ENCODE assay signal across 1 cellular context in the genomic region with DNA sequence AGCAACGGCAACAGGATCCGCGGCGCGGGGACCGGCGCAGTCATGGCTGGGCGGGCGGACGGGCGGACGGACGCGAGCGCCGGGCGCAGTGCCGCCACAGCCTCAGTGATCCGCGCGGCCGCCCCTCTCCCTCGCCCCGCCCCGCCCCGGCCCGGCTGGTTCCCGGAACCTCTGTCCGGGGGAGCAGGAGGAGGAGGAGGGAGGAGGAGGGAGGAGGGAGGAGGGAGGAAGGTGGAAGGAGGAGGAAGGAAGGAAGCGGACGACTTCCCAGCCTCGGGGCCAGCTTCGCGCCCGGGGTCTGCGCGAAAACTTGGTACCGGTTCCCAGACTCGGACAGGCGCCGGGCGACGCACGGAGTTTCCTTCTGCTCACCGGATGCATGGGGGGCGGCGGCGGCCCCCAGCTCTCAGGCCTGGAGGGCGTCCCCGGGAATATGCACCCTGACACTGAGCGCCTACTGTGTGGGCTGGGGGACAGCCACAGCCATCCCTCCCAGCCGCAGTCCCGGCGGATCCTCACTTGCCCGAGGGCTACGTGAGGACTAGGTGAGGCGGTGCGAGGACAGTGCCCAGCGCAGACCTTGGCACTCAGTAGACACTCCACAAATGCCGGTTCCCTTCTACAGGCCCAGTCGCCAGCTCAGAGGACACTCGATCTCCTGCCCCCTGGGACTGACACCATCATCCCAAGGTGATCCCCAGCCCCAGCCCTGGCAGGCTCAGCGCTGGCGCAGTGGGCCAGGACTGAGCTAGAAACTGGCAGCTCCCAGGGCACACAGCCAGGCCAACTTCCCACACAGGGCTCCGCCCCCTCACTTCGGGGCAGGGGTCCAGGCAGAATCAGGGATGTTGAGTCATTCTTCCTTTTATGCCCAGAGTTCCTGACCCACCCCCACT.
TF ChIP-seq lines count a peak whose summit lies in the region.

A gene with protein sequence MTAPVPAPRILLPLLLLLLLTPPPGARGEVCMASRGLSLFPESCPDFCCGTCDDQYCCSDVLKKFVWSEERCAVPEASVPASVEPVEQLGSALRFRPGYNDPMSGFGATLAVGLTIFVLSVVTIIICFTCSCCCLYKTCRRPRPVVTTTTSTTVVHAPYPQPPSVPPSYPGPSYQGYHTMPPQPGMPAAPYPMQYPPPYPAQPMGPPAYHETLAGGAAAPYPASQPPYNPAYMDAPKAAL (minus strand): TSS at position 124 of the 896 bp plus-strand sequence. CDS start 80 bp downstream, at position 44.

TF ChIP-seq in HEK293, 187 proteins besides CTCF, POLR2A, EP300 and RAD21 (continued from another document):
- TF ChIP-seq SP7 (tag by site-specific recombination; IDR thresholded peaks at IDR 0.05) (no peak), GLIS1 (tag by site-specific recombination; IDR thresholded peaks at IDR 0.05) (peak; percentile 32), ZNF548 (tag by site-specific recombination; IDR thresholded peaks at IDR 0.05) (no peak), BCL11B (tag by site-specific recombination; IDR thresholded peaks at IDR 0.05; ENCODE audit: low read depth) (no peak), ZNF433 (tag by site-specific recombination; IDR thresholded peaks at IDR 0.05; ENCODE audit: low read depth) (no peak), ZNF530 (tag by site-specific recombination; IDR thresholded peaks at IDR 0.05; ENCODE audit: low read depth) (no peak), ZFHX2 (tag by site-specific recombination; conservative IDR thresholded peaks at IDR 0.05) (peak; percentile 84)
- TF ChIP-seq, protein P1, sequence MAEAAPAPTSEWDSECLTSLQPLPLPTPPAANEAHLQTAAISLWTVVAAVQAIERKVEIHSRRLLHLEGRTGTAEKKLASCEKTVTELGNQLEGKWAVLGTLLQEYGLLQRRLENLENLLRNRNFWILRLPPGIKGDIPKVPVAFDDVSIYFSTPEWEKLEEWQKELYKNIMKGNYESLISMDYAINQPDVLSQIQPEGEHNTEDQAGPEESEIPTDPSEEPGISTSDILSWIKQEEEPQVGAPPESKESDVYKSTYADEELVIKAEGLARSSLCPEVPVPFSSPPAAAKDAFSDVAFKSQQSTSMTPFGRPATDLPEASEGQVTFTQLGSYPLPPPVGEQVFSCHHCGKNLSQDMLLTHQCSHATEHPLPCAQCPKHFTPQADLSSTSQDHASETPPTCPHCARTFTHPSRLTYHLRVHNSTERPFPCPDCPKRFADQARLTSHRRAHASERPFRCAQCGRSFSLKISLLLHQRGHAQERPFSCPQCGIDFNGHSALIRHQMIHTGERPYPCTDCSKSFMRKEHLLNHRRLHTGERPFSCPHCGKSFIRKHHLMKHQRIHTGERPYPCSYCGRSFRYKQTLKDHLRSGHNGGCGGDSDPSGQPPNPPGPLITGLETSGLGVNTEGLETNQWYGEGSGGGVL (tag by site-specific recombination; IDR thresholded peaks at IDR 0.05): peak; percentile 83
- TF ChIP-seq, protein P2, sequence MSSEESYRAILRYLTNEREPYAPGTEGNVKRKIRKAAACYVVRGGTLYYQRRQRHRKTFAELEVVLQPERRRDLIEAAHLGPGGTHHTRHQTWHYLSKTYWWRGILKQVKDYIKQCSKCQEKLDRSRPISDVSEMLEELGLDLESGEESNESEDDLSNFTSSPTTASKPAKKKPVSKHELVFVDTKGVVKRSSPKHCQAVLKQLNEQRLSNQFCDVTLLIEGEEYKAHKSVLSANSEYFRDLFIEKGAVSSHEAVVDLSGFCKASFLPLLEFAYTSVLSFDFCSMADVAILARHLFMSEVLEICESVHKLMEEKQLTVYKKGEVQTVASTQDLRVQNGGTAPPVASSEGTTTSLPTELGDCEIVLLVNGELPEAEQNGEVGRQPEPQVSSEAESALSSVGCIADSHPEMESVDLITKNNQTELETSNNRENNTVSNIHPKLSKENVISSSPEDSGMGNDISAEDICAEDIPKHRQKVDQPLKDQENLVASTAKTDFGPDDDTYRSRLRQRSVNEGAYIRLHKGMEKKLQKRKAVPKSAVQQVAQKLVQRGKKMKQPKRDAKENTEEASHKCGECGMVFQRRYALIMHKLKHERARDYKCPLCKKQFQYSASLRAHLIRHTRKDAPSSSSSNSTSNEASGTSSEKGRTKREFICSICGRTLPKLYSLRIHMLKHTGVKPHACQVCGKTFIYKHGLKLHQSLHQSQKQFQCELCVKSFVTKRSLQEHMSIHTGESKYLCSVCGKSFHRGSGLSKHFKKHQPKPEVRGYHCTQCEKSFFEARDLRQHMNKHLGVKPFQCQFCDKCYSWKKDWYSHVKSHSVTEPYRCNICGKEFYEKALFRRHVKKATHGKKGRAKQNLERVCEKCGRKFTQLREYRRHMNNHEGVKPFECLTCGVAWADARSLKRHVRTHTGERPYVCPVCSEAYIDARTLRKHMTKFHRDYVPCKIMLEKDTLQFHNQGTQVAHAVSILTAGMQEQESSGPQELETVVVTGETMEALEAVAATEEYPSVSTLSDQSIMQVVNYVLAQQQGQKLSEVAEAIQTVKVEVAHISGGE (tag by site-specific recombination; conservative IDR thresholded peaks at IDR 0.05; ENCODE audit: low read depth): peak; percentile 31; the same call in 1 of the 2 replicates
- TF ChIP-seq, protein P3, sequence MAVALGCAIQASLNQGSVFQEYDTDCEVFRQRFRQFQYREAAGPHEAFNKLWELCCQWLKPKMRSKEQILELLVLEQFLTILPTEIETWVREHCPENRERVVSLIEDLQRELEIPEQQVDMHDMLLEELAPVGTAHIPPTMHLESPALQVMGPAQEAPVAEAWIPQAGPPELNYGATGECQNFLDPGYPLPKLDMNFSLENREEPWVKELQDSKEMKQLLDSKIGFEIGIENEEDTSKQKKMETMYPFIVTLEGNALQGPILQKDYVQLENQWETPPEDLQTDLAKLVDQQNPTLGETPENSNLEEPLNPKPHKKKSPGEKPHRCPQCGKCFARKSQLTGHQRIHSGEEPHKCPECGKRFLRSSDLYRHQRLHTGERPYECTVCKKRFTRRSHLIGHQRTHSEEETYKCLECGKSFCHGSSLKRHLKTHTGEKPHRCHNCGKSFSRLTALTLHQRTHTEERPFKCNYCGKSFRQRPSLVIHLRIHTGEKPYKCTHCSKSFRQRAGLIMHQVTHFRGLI (tag by site-specific recombination; IDR thresholded peaks at IDR 0.05): no peak
- TF ChIP-seq, protein P4, sequence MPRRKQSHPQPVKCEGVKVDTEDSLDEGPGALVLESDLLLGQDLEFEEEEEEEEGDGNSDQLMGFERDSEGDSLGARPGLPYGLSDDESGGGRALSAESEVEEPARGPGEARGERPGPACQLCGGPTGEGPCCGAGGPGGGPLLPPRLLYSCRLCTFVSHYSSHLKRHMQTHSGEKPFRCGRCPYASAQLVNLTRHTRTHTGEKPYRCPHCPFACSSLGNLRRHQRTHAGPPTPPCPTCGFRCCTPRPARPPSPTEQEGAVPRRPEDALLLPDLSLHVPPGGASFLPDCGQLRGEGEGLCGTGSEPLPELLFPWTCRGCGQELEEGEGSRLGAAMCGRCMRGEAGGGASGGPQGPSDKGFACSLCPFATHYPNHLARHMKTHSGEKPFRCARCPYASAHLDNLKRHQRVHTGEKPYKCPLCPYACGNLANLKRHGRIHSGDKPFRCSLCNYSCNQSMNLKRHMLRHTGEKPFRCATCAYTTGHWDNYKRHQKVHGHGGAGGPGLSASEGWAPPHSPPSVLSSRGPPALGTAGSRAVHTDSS (tag by site-specific recombination; IDR thresholded peaks at IDR 0.05): peak; percentile 53
